1 cellular context compared by ENCODE assay signal in genomic region chr11:92330114-92330513, GRCh38.
TF ChIP-seq lines count a peak whose summit lies in the region.

No MANE protein-coding gene starts in this region.

TF ChIP-seq in H1, 55 proteins besides CTCF, POLR2A, EP300 and RAD21 (continued from another document):
- TF ChIP-seq CHD7 (IDR thresholded peaks at IDR 0.05; ENCODE audit: insufficient replicate concordance, low read length), result no peak
- no peak for TF ChIP-seq GTF2F1 (IDR thresholded peaks at IDR 0.05; ENCODE audit: borderline replicate concordance, low read depth, low read length)
- no peak for TF ChIP-seq POU5F1 (IDR thresholded peaks at IDR 0.05; ENCODE audit: low read depth, low read length)
- TF ChIP-seq KDM5A (IDR thresholded peaks at IDR 0.05; ENCODE audit: low read length), result no peak
- no peak for TF ChIP-seq JUND (IDR thresholded peaks at IDR 0.05; ENCODE audit: low read length)
- no peak for TF ChIP-seq HDAC6 (IDR thresholded peaks at IDR 0.05; ENCODE audit: low read depth, low read length)
- no peak for TF ChIP-seq SP4 (IDR thresholded peaks at IDR 0.05; ENCODE audit: low read length)
